In genomic region chr2:105746177-105747080, GRCh38 we compare ENCODE assay signal across 8 cellular contexts. TPM values are rescaled to one million over a fixed set of nuclear protein-coding genes. Genes with fewer than 3 reads are reported as not detected.
A peak's percentile ranks its signal among the peaks of the same experiment; 100 is the strongest.
DNase-seq lines count a peak whose midpoint lies in the region; ATAC-seq and TF ChIP-seq lines count a peak whose summit lies in the region.

No MANE protein-coding gene starts in this region.

- WGBS in suprapubic skin: 38% methylated on average over 23 of the region's 23 CpGs

- H4K20me1 ChIP-seq in DOHH2 (ENCODE audit: control insufficient read depth, insufficient read depth, low read depth, low read length): peaks cover 9% of the 10 kb centered on the region; the same call in 1 of the 2 replicates
- peaks cover 7% of the 10 kb centered on the region; the same call in 1 of the 2 replicates for H4K20me1 ChIP-seq in Karpas-422 (ENCODE audit: insufficient read depth, low read depth, low read length)

- H3K36me3 Mint-ChIP-seq in activated CD8-positive, alpha-beta memory T cell treated with anti-CD3 and anti-CD28 coated beads, Interleukin-2, amount 10 ng/mL, durations not matched to agents 7 days and 5 days: peaks cover 44% of the 10 kb centered on the region

- H3K27ac Mint-ChIP-seq in activated CD8-positive, alpha-beta memory T cell treated with anti-CD3 and anti-CD28 coated beads, Interleukin-2, amount 10 ng/mL, durations not matched to agents 7 days and 5 days: peak overlapping the region; percentile 97

- H3K9me2 ChIP-seq in DOHH2 (replicated peaks; ENCODE audit: control insufficient read depth, low read length) (no peaks in the 10 kb centered on the region), Karpas-422 (replicated peaks; ENCODE audit: insufficient read depth, low read length) (no peaks in the 10 kb centered on the region)

- H3K36me3 ChIP-seq in DOHH2 (ENCODE audit: control insufficient read depth, low read length) (0 out of 2 replicates have a peak, but pooled peaks cover 5% of the 10 kb centered on the region), Karpas-422 (ENCODE audit: insufficient read depth, low read length) (no peaks in the 10 kb centered on the region), neuron (ENCODE audit: insufficient read depth, low read length) (peaks cover 6% of the 10 kb centered on the region), suprapubic skin (no peaks in the 10 kb centered on the region)

- TF ChIP-seq EP300 in suprapubic skin (IDR thresholded peaks at IDR 0.05): no peak

- peak; percentile 62 for ATAC-seq in GM21619 (IDR thresholded peaks at IDR 0.05; ENCODE audit: unreplicated experiment)
- ATAC-seq in activated CD8-positive, alpha-beta memory T cell treated with anti-CD3 and anti-CD28 coated beads, Interleukin-2, amount 10 ng/mL, durations not matched to agents 7 days and 5 days: peak; percentile 38

- H2AFZ ChIP-seq in Karpas-422 (ENCODE audit: low read length) (no peak overlapping the region), neuron (ENCODE audit: low read depth, low read length) (no peak overlapping the region)

- CTCF ChIA-PET in activated CD8-positive, alpha-beta memory T cell treated with anti-CD3 and anti-CD28 coated beads, Interleukin-2, amount 10 ng/mL, durations not matched to agents 7 days and 5 days (lab: Charles Lee): interaction anchor here (0.7 to 2.9 kb wide), 16 partner anchors 7 to 352 kb away, joined by 3 to 17 read pairs (median 4); no protein-coding TSS in a partner anchor

- H3K79me2 ChIP-seq in DOHH2 (ENCODE audit: control insufficient read depth, low read length): peaks cover 61% of the 10 kb centered on the region
- H3K79me2 ChIP-seq in Karpas-422 (ENCODE audit: low read length): no peaks in the 10 kb centered on the region

- no peaks in the 10 kb centered on the region for H3K27me3 Mint-ChIP-seq in activated CD8-positive, alpha-beta memory T cell treated with anti-CD3 and anti-CD28 coated beads, Interleukin-2, amount 10 ng/mL, durations not matched to agents 7 days and 5 days

- DNase-seq in Karpas-422 (no peak), epithelial cell of proximal tubule (ENCODE audit: low read depth) (no peak), suprapubic skin (ENCODE audit: low spot score in 2 of 2) (peak in 1 of 2 donors; percentile 84), GM03348 (ENCODE audit: low spot score) (no peak)
- peak; percentile 86 for DNase-seq in activated CD8-positive, alpha-beta memory T cell treated with anti-CD3 and anti-CD28 coated beads, Interleukin-2, amount 10 ng/mL, durations not matched to agents 7 days and 5 days

- H3K4me1 Mint-ChIP-seq in activated CD8-positive, alpha-beta memory T cell treated with anti-CD3 and anti-CD28 coated beads, Interleukin-2, amount 10 ng/mL, durations not matched to agents 7 days and 5 days: peaks cover 71% of the 10 kb centered on the region

- H3K9ac ChIP-seq in Karpas-422 (ENCODE audit: low read length): no peak overlapping the region

- H3K9me3 Mint-ChIP-seq in activated CD8-positive, alpha-beta memory T cell treated with anti-CD3 and anti-CD28 coated beads, Interleukin-2, amount 10 ng/mL, durations not matched to agents 7 days and 5 days (ENCODE audit: low read depth): no peaks in the 10 kb centered on the region

- H3K4me3 ChIP-seq in DOHH2 (ENCODE audit: low read length) (peak overlapping the region; percentile 88), Karpas-422 (ENCODE audit: low read length) (peak overlapping the region; percentile 68; the same call in 1 of the 2 replicates), epithelial cell of proximal tubule (ENCODE audit: low read depth, low read length) (peak overlapping the region; percentile 66), neuron (ENCODE audit: low read length) (peak overlapping the region; percentile 89), suprapubic skin (peak overlapping the region; percentile 81)

- TF ChIP-seq CTCF in DOHH2 (IDR thresholded peaks at IDR 0.05; ENCODE audit: low read depth, low read length, poor library complexity, severe bottlenecking) (no peak), epithelial cell of proximal tubule (conservative IDR thresholded peaks at IDR 0.05; ENCODE audit: low read depth, low read length) (no peak), suprapubic skin (IDR thresholded peaks at IDR 0.05) (no peak)

- peak overlapping the region; percentile 96 for H3K4me2 ChIP-seq in DOHH2 (ENCODE audit: low read length)
- H3K4me2 ChIP-seq in Karpas-422 (ENCODE audit: low read depth, low read length, poor library complexity, severe bottlenecking): no peak overlapping the region

- no peak for TF ChIP-seq POLR2A in suprapubic skin (IDR thresholded peaks at IDR 0.05)

- peaks cover 43% of the 10 kb centered on the region for H3K4me1 ChIP-seq in DOHH2 (ENCODE audit: control insufficient read depth, low read length)
- peaks cover 16% of the 10 kb centered on the region for H3K4me1 ChIP-seq in Karpas-422 (ENCODE audit: low read length)
- H3K4me1 ChIP-seq in neuron (ENCODE audit: insufficient read depth, low read length): peaks cover 22% of the 10 kb centered on the region
- H3K4me1 ChIP-seq in suprapubic skin: peaks cover 62% of the 10 kb centered on the region

- H3K27me3 ChIP-seq in DOHH2 (ENCODE audit: control insufficient read depth, low read length) (no peaks in the 10 kb centered on the region), Karpas-422 (ENCODE audit: low read length) (peaks cover 3% of the 10 kb centered on the region; the same call in 1 of the 2 replicates), neuron (ENCODE audit: insufficient read depth, low read length) (no peaks in the 10 kb centered on the region), suprapubic skin (no peaks in the 10 kb centered on the region)

- H3K9me3 ChIP-seq in DOHH2 (ENCODE audit: control insufficient read depth, insufficient read depth, low read length) (no peaks in the 10 kb centered on the region), Karpas-422 (ENCODE audit: low read length) (no peaks in the 10 kb centered on the region), neuron (ENCODE audit: low read length) (peaks cover 5% of the 10 kb centered on the region), suprapubic skin (no peaks in the 10 kb centered on the region)

- H3K27ac ChIP-seq in DOHH2 (ENCODE audit: low read depth, low read length) (no peak overlapping the region), Karpas-422 (ENCODE audit: low read length) (no peak overlapping the region), suprapubic skin (peak overlapping the region; percentile 87)

- H3K4me3 Mint-ChIP-seq in activated CD8-positive, alpha-beta memory T cell treated with anti-CD3 and anti-CD28 coated beads, Interleukin-2, amount 10 ng/mL, durations not matched to agents 7 days and 5 days: peak overlapping the region; percentile 92

- H3F3A ChIP-seq in DOHH2 (ENCODE audit: control insufficient read depth, insufficient read depth): peaks cover 13% of the 10 kb centered on the region

RNA-seq across cellular contexts. Expression of gene NCK2, which starts 1.7 kb away (rescaled TPM):
- 0.30 and 4.1 TPM in 2 replicates for total RNA-seq in Karpas-422 (2014; rRNA removed; shearing (Covaris generic); ENCODE audit: low replicate concordance)
- total RNA-seq in activated CD8-positive, alpha-beta memory T cell treated with anti-CD3 and anti-CD28 coated beads, Interleukin-2, amount 10 ng/mL, durations not matched to agents 7 days and 5 days: 10 to 100 TPM; 51.6 to 54.1 TPM
- 53.0 and 56.8 TPM in 2 replicates for total RNA-seq in epithelial cell of proximal tubule
- total RNA-seq in suprapubic skin: 10 to 100 TPM; 40.1 to 59.4 (median 49.2) TPM
